ENCODE assay signal across 8 cellular contexts in genomic region chr3:14123308-14124222, GRCh38. TPM values are rescaled to one million over a fixed set of nuclear protein-coding genes. Genes with fewer than 3 reads are reported as not detected.
DNase-seq lines count a peak whose midpoint lies in the region; ATAC-seq and TF ChIP-seq lines count a peak whose summit lies in the region.

No MANE protein-coding gene starts in this region.

- H3K27ac ChIP-seq in 22Rv1 (peak overlapping the region; percentile 82), HUES64 (ENCODE audit: low read depth, low read length) (no peak overlapping the region; the same call in 1 of the 2 replicates)

- intact Hi-C loops in MCF 10A (cut with micrococcal nuclease): no loop called here

- H3K36me3 Mint-ChIP-seq in MCF 10A (ENCODE audit: insufficient read depth, unreplicated experiment): peaks cover 45% of the 10 kb centered on the region

- peaks cover 30% of the 10 kb centered on the region for H3K36me3 ChIP-seq in HUES64 (ENCODE audit: insufficient read depth, low read length)

- H3K4me3 ChIP-seq in HUES64 (ENCODE audit: low read length) (peak overlapping the region; percentile 95), mononuclear cell (ENCODE audit: low read length) (peak overlapping the region; percentile 96)

- H3K9ac ChIP-seq in HUES64 (ENCODE audit: low read depth, low read length): peak overlapping the region; percentile 81

- H3K27ac Mint-ChIP-seq in MCF 10A (ENCODE audit: low read depth, unreplicated experiment): peak overlapping the region; percentile 96

- no peaks in the 10 kb centered on the region for H3K27me3 ChIP-seq in HUES64 (ENCODE audit: insufficient read depth, low read length)
- H3K27me3 ChIP-seq in mononuclear cell (ENCODE audit: insufficient read depth, low read length): no peaks in the 10 kb centered on the region

- POLR2A ChIA-PET in MCF 10A (lab: Yijun Ruan, JAX): interaction anchor here (0.7 to 9.1 kb wide), 15 partner anchors 12 to 942 kb away, joined by 3 to 294 read pairs (median 6); partner anchors contain the start of genes LSM3, MRPS25 and XPC

- H3K4me1 ChIP-seq in HUES64 (ENCODE audit: insufficient read depth, low read length): peaks cover 26% of the 10 kb centered on the region; the same call in 1 of the 2 replicates
- peaks cover 44% of the 10 kb centered on the region for H3K4me1 ChIP-seq in mononuclear cell (ENCODE audit: insufficient read depth, low read length)

- CTCF ChIA-PET in MCF 10A (lab: Yijun Ruan, JAX): interaction anchor here (0.6 to 8.7 kb wide), 4 partner anchors 21 to 826 kb away, joined by 3 to 80 read pairs (median 3); no protein-coding TSS in a partner anchor

- H3K9me3 Mint-ChIP-seq in MCF 10A (ENCODE audit: unreplicated experiment): no peaks in the 10 kb centered on the region

- BruUV-seq in MCF 10A (replicated peaks; lab: Mats Ljungman, UMichigan): TSS peak; percentile 56

- WGBS in HUES64: 44% methylated on average over 15 of the region's 15 CpGs

- DNase-seq in MCF 10A (ENCODE audit: unreplicated experiment) (no peak), NCI-H187 treated with DMSO at 0.1 percent for 48 hours (lab: John Stamatoyannopoulos, UW) (no peak)

- H3K9me3 ChIP-seq in HUES64 (ENCODE audit: insufficient read depth, low read depth, low read length) (no peaks in the 10 kb centered on the region; the same call in 1 of the 2 replicates), mononuclear cell (ENCODE audit: low read depth, low read length) (no peaks in the 10 kb centered on the region)

- H3K27me3 Mint-ChIP-seq in MCF 10A (ENCODE audit: insufficient read depth, unreplicated experiment): no peaks in the 10 kb centered on the region

- peaks cover 30% of the 10 kb centered on the region for H3K4me1 Mint-ChIP-seq in MCF 10A (ENCODE audit: insufficient read depth, unreplicated experiment)

- peak overlapping the region; percentile 99 for H3K4me3 Mint-ChIP-seq in MCF 10A (ENCODE audit: unreplicated experiment)

- no peak for TF ChIP-seq CTCF in 22Rv1 (IDR thresholded peaks at IDR 0.05)
- no peak for TF ChIP-seq CTCF in MCF 10A (IDR thresholded peaks at IDR 0.05; ENCODE audit: unreplicated experiment)

- ATAC-seq in GM18517 (IDR thresholded peaks at IDR 0.05; ENCODE audit: unreplicated experiment): no peak
- ATAC-seq in HG02759 (IDR thresholded peaks at IDR 0.05; ENCODE audit: unreplicated experiment): no peak
- ATAC-seq in HG03457 (IDR thresholded peaks at IDR 0.05; ENCODE audit: unreplicated experiment): no peak

RNA-seq across cellular contexts. Expression of gene CHCHD4, which starts 1.1 kb away (rescaled TPM):
- 26.9 TPM for polyA plus RNA-seq in HUES64 (2013, experiment 1 of 2)
- polyA plus RNA-seq in HUES64 (2013, experiment 2 of 2): 25.5 TPM
- total RNA-seq in MCF 10A (2022) (31.6 and 35.0 TPM in 2 replicates), mononuclear cell (1.9 TPM)

RNA-seq across cellular contexts. Expression of gene TMEM43, which starts 1.3 kb away (rescaled TPM):
- 30.5 TPM for polyA plus RNA-seq in HUES64 (2013, experiment 1 of 2)
- 25.1 TPM for polyA plus RNA-seq in HUES64 (2013, experiment 2 of 2)
- total RNA-seq in MCF 10A (2022): 120 and 124 TPM in 2 replicates
- 23.7 TPM for total RNA-seq in mononuclear cell

RNA-seq across cellular contexts. Expression of gene XPC, which starts 54.8 kb away (rescaled TPM):
- 19.8 TPM for polyA plus RNA-seq in HUES64 (2013, experiment 1 of 2)
- 24.8 TPM for polyA plus RNA-seq in HUES64 (2013, experiment 2 of 2)
- total RNA-seq in MCF 10A (2022) (73.3 and 83.6 TPM in 2 replicates), mononuclear cell (48.7 TPM)

RNA-seq across cellular contexts. Expression of gene LSM3, which starts 55.1 kb away (rescaled TPM):
- 32.6 TPM for polyA plus RNA-seq in HUES64 (2013, experiment 1 of 2)
- 32.6 TPM for polyA plus RNA-seq in HUES64 (2013, experiment 2 of 2)
- total RNA-seq in MCF 10A (2022): 10.2 and 12.9 TPM in 2 replicates
- 7.1 TPM for total RNA-seq in mononuclear cell

Comparison
In these comparisons a context has a peak if more than half of its experiments do, and no peak if none do; other contexts are left out.
1. RNA of gene CHCHD4, which starts 1.1 kb away (total RNA-seq): 31.6 to 35.0 TPM in MCF 10A; 1.9 TPM in mononuclear cell (single experiment); every median in the first group is over 10 times any median in the second.